27 cellular contexts compared by ENCODE assay signal in genomic region chr15:81992523-81992922, GRCh38. TPM values are rescaled to one million over a fixed set of nuclear protein-coding genes. Genes with fewer than 3 reads are reported as not detected.
DNase-seq lines count a peak whose midpoint lies in the region; ATAC-seq and TF ChIP-seq lines count a peak whose summit lies in the region.
"Had no signal": no experiment of that assay in that cellular context is flagged by ENCODE, and none has a peak within 500 bp of the region (broad histone marks: within the 10 kb centered on the region; RNA-seq: fewer than 3 reads in every experiment).

No MANE protein-coding gene starts in this region.

- no peaks in the 10 kb centered on the region for H3K79me2 ChIP-seq in GM23248 (ENCODE audit: insufficient read depth)

- CTCF ChIA-PET in HEK293 (lab: Yijun Ruan, JAX): interaction anchor here (0.5 to 0.6 kb wide), 2 partner anchors 142 to 1600 kb away, joined by 3 read pairs; no protein-coding TSS in a partner anchor

- H3K4me1 ChIP-seq in HEK293 (ENCODE audit: control insufficient read depth, insufficient read depth, low read length): no peaks in the 10 kb centered on the region
- no peaks in the 10 kb centered on the region for H3K4me1 ChIP-seq in endodermal cell (ENCODE audit: control insufficient read depth, insufficient read depth, low read length)
- no peaks in the 10 kb centered on the region for H3K4me1 ChIP-seq in GM23248 (ENCODE audit: insufficient read depth)
- H3K4me1 ChIP-seq: BE2C, BLaER1 had no signal

- H3K27ac ChIP-seq in HEK293 (ENCODE audit: extremely low read depth, low read depth, low read length) (no peak overlapping the region), endodermal cell (ENCODE audit: low read depth, low read length) (no peak overlapping the region), GM23248 (no peak overlapping the region)
- H3K27ac ChIP-seq: BLaER1 had no signal

- peak; percentile 35 for DNase-seq in KBM-7
- no peak for DNase-seq in endodermal cell
- no peak for DNase-seq in neural crest cell (ENCODE audit: low read depth, low spot score)
- DNase-seq in GM23248: no peak
- DNase-seq in NCI-H2081 (lab: John Stamatoyannopoulos, UW): no peak
- DNase-seq: 8988T; ACHN; BE2C; C1 segment of cervical spinal cord; CD4-positive, alpha-beta memory T cell; CD4-positive, CD25-positive, alpha-beta regulatory T cell; CD8-positive, alpha-beta memory T cell; COR-L47; DMS 273 treated with DMSO at 0.1 percent for 48 hours; DMS153; DMS53; DMS79; DND-41; EL; GDM1 had no signal

- H3K4me3 Mint-ChIP-seq in endodermal cell: no peak overlapping the region
- H3K4me3 Mint-ChIP-seq in neural crest cell: peak overlapping the region; percentile 41
- H3K4me3 Mint-ChIP-seq: CD14-positive monocyte; CD4-positive, alpha-beta memory T cell; CD8-positive, alpha-beta memory T cell had no signal

- in situ Hi-C loops in KBM-7 (cut with MboI; ENCODE audit: low pct_unique_long_range_greater_than_20kb, low sequenced_read_pairs): no loop called here
- in situ Hi-C loops in GM23248 (cut with MboI): no loop called here

- H4K20me1 ChIP-seq in GM23248 (ENCODE audit: insufficient read depth): no peaks in the 10 kb centered on the region
- H4K20me1 ChIP-seq: BLaER1 had no signal

- H3K36me3 Mint-ChIP-seq in endodermal cell (ENCODE audit: low read depth) (peaks cover 46% of the 10 kb centered on the region), neural crest cell (ENCODE audit: low read depth) (peaks cover 39% of the 10 kb centered on the region)
- H3K36me3 Mint-ChIP-seq: CD14-positive monocyte; CD4-positive, CD25-positive, alpha-beta regulatory T cell; CD8-positive, alpha-beta memory T cell had no signal

- peaks cover 0 to 3% of the 10 kb centered on the region in 2 experiments; a peak in 1 of 3 replicates for H3K36me3 ChIP-seq in HEK293 (ENCODE audit: control insufficient read depth in 2 of 2, insufficient read depth in 1 of 2, low read length in 2 of 2)
- H3K36me3 ChIP-seq in endodermal cell (ENCODE audit: control insufficient read depth, insufficient read depth, low read length): no peaks in the 10 kb centered on the region
- H3K36me3 ChIP-seq in GM23248 (ENCODE audit: low read depth): no peaks in the 10 kb centered on the region
- H3K36me3 ChIP-seq: BE2C, BLaER1 had no signal

- no peaks in the 10 kb centered on the region for H3K9me2 ChIP-seq in GM23248 (ENCODE audit: insufficient read depth)

- ATAC-seq in GM21737 (IDR thresholded peaks at IDR 0.05; ENCODE audit: unreplicated experiment): no peak
- no peak for ATAC-seq in GM18858 (IDR thresholded peaks at IDR 0.05; ENCODE audit: unreplicated experiment)
- ATAC-seq: GM12878 had no signal

- H3F3A ChIP-seq in GM23248 (ENCODE audit: insufficient read depth): no peaks in the 10 kb centered on the region

- H3K9ac ChIP-seq in endodermal cell (ENCODE audit: extremely low read depth, low read length, poor library complexity, severe bottlenecking): no peak overlapping the region
- H3K9ac ChIP-seq in GM23248: no peak overlapping the region
- H3K9ac ChIP-seq: BLaER1 had no signal

- H3K4me3 ChIP-seq in HEK293 (ENCODE audit: low read depth, low read length): no peak overlapping the region
- H3K4me3 ChIP-seq in endodermal cell (ENCODE audit: low read length): peak overlapping the region; percentile 53
- H3K4me3 ChIP-seq in GM23248: no peak overlapping the region
- H3K4me3 ChIP-seq: BLaER1, GM12878 had no signal

- POLR2A ChIA-PET in HEK293 (lab: Yijun Ruan, JAX): no interaction called here

- H3K4me1 Mint-ChIP-seq in endodermal cell (peaks cover 5% of the 10 kb centered on the region), neural crest cell (peaks cover 16% of the 10 kb centered on the region)
- H3K4me1 Mint-ChIP-seq: CD14-positive monocyte; CD4-positive, alpha-beta memory T cell; CD4-positive, CD25-positive, alpha-beta regulatory T cell; CD8-positive, alpha-beta memory T cell had no signal

- H2AFZ ChIP-seq in GM23248: no peak overlapping the region

- H3K4me2 ChIP-seq in GM23248 (ENCODE audit: unreplicated experiment): no peak overlapping the region
- H3K4me2 ChIP-seq: BLaER1 had no signal

- H3K27me3 ChIP-seq in endodermal cell (ENCODE audit: control insufficient read depth, insufficient read depth, low read length, poor library complexity, severe bottlenecking) (no peaks in the 10 kb centered on the region), GM23248 (replicated peaks; ENCODE audit: insufficient read depth) (no peaks in the 10 kb centered on the region)
- H3K27me3 ChIP-seq: BLaER1 had no signal

- H3K27ac Mint-ChIP-seq in endodermal cell (no peak overlapping the region), neural crest cell (ENCODE audit: unreplicated experiment) (no peak overlapping the region)
- H3K27ac Mint-ChIP-seq: CD14-positive monocyte; CD4-positive, alpha-beta memory T cell; CD4-positive, CD25-positive, alpha-beta regulatory T cell; CD8-positive, alpha-beta memory T cell had no signal

- peaks cover 36% of the 10 kb centered on the region for H3K9me3 Mint-ChIP-seq in endodermal cell
- peaks cover 26% of the 10 kb centered on the region for H3K9me3 Mint-ChIP-seq in neural crest cell

- TF ChIP-seq CTCF in HEK293 (tag by site-specific recombination; IDR thresholded peaks at IDR 0.05) (no peak), endodermal cell (conservative IDR thresholded peaks at IDR 0.05) (no peak), neural crest cell (conservative IDR thresholded peaks at IDR 0.05) (no peak)

- H3K27me3 Mint-ChIP-seq in endodermal cell (ENCODE audit: insufficient read depth) (no peaks in the 10 kb centered on the region), neural crest cell (ENCODE audit: low read depth) (no peaks in the 10 kb centered on the region)

- no peaks in the 10 kb centered on the region for H3K9me3 ChIP-seq in HEK293 (ENCODE audit: control insufficient read depth, insufficient read depth, low read depth, low read length)
- H3K9me3 ChIP-seq in endodermal cell (ENCODE audit: control insufficient read depth, low read length): peaks cover 37% of the 10 kb centered on the region
- H3K9me3 ChIP-seq in GM23248 (ENCODE audit: low read depth): no peaks in the 10 kb centered on the region
- H3K9me3 ChIP-seq: BE2C had no signal

- 100% methylated on average over 1 of the region's 1 CpG; no CpG with 5 or more reads in 1 of the 2 experiments for WGBS in endodermal cell (ENCODE audit: insufficient coverage in 1 of 2, insufficient read length in 1 of 2), 2 experiments
- 10 to 26% methylated on average over 1 of the region's 1 CpG for WGBS in GM23248 (ENCODE audit: low coverage in 1 of 2, low lambda C conversion rate in 2 of 2, missing lambda C conversion rate in 2 of 2), 2 experiments

TF ChIP-seq in HEK293, 187 proteins besides CTCF, POLR2A, EP300 and RAD21:
- TF ChIP-seq HOXC10 (CRISPR knock-in tag; IDR thresholded peaks at IDR 0.05): no peak
- TF ChIP-seq SETDB1 (IDR thresholded peaks at IDR 0.05; ENCODE audit: insufficient read length, low read length): peak; percentile 71
- TF ChIP-seq, protein P1, sequence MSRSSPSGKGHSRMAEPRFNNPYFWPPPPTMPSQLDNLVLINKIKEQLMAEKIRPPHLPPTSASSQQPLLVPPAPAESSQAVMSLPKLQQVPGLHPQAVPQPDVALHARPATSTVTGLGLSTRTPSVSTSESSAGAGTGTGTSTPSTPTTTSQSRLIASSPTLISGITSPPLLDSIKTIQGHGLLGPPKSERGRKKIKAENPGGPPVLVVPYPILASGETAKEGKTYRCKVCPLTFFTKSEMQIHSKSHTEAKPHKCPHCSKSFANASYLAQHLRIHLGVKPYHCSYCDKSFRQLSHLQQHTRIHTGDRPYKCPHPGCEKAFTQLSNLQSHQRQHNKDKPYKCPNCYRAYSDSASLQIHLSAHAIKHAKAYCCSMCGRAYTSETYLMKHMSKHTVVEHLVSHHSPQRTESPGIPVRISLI (tag by site-specific recombination; IDR thresholded peaks at IDR 0.05): no peak
- TF ChIP-seq ZNF350 (tag by site-specific recombination; IDR thresholded peaks at IDR 0.05): no peak

RNA-seq across cellular contexts. Expression of gene MEX3B, which starts 53.3 kb away (rescaled TPM):
- total RNA-seq in endodermal cell (1 to 10 TPM; 3.4 to 5.1 TPM), neural crest cell (49.5 and 51.7 TPM in 2 replicates)
- 47.0 TPM for polyA plus RNA-seq in endodermal cell (2013, experiment 1 of 2)
- 48.5 TPM for polyA plus RNA-seq in endodermal cell (2013, experiment 2 of 2)
- 11.4 and 13.3 TPM in 2 replicates for total RNA-seq in GM23248 (2014; rRNA removed; shearing (Covaris generic))
- 5.3 and 5.7 TPM in 2 replicates for polyA plus RNA-seq in GM23248 (2016; fragmentation: Nextera tagmentation; extraction: Ambion mirVana)
- total RNA-seq: G401 had no signal
- polyA plus RNA-seq: CD4-positive, alpha-beta memory T cell; CD4-positive, CD25-positive, alpha-beta regulatory T cell; CD8-positive, alpha-beta memory T cell had no signal
